1 cellular context compared by ENCODE assay signal in genomic region chr7:630111-630511, GRCh38.
TF ChIP-seq lines count a peak whose summit lies in the region.

No MANE protein-coding gene starts in this region.

TF ChIP-seq in H1, 55 proteins besides CTCF, POLR2A, EP300 and RAD21 (continued from another document):
- TF ChIP-seq RFX5 (IDR thresholded peaks at IDR 0.05; ENCODE audit: borderline replicate concordance, low read depth, low read length) (no peak), CEBPB (IDR thresholded peaks at IDR 0.05; ENCODE audit: low read depth, low read length) (no peak)
